ENCODE assay signal across 14 cellular contexts in genomic region chr14:73710737-73711136, GRCh38.
"Had no signal": no experiment of that assay in that cellular context is flagged by ENCODE, and none has a peak within 500 bp of the region (broad histone marks: within the 10 kb centered on the region; RNA-seq: fewer than 3 reads in every experiment).

No MANE protein-coding gene starts in this region.

- H3K79me2 ChIP-seq: parathyroid adenoma had no signal

- H3K9ac ChIP-seq: parathyroid adenoma had no signal

- DNase-seq: activated CD4-positive, alpha-beta T cell treated with anti-CD3 and anti-CD28 coated beads for 48 hours; activated effector memory CD4-positive, alpha-beta T cell treated with anti-CD3 and anti-CD28 coated beads, Interleukin-2, amount 50 U/mL, for 16 hours; activated T-cell treated with anti-CD3 and anti-CD28 coated beads, Interleukin-2, amount 50 U/mL, for 4 hours; colonic mucosa; effector CD8-positive, alpha-beta T cell; retina; stimulated activated CD4-positive, alpha-beta T cell treated with anti-CD3 and anti-CD28 coated beads, Interleukin-4, amount 100 ng/mL, for 4 hours; T1000; thyroid gland had no signal

- H3K27me3 ChIP-seq: colonic mucosa, gastroesophageal sphincter, thyroid gland had no signal

- H3K4me3 ChIP-seq: colonic mucosa, gastroesophageal sphincter, skin epidermis, thyroid gland had no signal

- H3K9me3 Mint-ChIP-seq: activated naive CD4-positive, alpha-beta T cell treated with anti-CD3 and anti-CD28 coated beads, Interleukin-2, amount 50 U/mL, for 72 hours; activated T-cell treated with anti-CD3 and anti-CD28 coated beads, Interleukin-2, amount 50 U/mL, for 4 hours had no signal

- H3K4me3 Mint-ChIP-seq: activated T-cell treated with anti-CD3 and anti-CD28 coated beads, Interleukin-2, amount 50 U/mL, for 4 hours had no signal

- FAIRE-seq: bronchial epithelial cell had no signal

- H3K9me3 ChIP-seq: colonic mucosa, gastroesophageal sphincter, thyroid gland had no signal

- H2AFZ ChIP-seq: parathyroid adenoma had no signal

- H3K4me1 ChIP-seq: colonic mucosa had no signal

- H3K27ac ChIP-seq: colonic mucosa, parathyroid adenoma, thyroid gland had no signal

- H3K36me3 ChIP-seq: colonic mucosa, thyroid gland had no signal

- ATAC-seq: activated naive CD4-positive, alpha-beta T cell treated with anti-CD3 and anti-CD28 coated beads, Interleukin-2, amount 50 U/mL, for 72 hours; activated T-cell treated with anti-CD3 and anti-CD28 coated beads, Interleukin-2, amount 50 U/mL, for 4 hours; gastroesophageal sphincter had no signal
